8 cellular contexts compared by ENCODE assay signal in the genomic region with DNA sequence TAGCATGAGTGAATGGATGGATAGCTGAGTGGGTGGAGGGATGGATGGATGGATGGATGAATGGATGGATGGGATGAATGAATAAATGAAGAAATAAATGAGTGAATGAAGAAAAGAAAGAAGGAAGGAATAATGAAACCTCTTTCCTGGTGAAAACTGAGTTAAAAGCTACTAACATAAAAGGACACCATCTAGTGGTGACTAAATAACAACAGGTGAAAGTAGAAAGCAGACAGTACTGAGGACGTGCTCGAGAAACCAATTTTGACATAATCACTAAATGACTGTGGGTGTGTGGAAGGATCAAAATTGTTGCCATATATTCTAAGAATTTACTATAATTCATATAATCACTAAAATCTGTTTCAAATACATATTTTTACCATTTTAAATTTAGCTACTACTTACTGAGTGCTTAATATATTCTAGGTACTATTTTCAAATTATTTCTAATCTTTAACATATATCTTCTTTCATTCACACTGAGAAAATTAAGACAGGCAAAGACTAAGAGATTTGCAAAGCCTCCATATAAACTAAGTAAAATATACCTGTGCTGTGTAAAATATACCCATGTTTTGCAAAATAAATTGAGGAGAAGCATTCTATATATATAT.
DNase-seq lines count a peak whose midpoint lies in the region; ATAC-seq and TF ChIP-seq lines count a peak whose summit lies in the region.

No MANE protein-coding gene starts in this region.

- in situ Hi-C loops in astrocyte of the spinal cord (cut with HindIII; ENCODE audit: low sequenced_read_pairs), result no loop called here

- H3K9me3 Mint-ChIP-seq in HFFc6, result 0 out of 2 replicates have a peak, but pooled peaks cover 3% of the 10 kb centered on the region
- no peaks in the 10 kb centered on the region for H3K9me3 Mint-ChIP-seq in mesothelial cell of epicardium
- H3K9me3 Mint-ChIP-seq in natural killer cell treated with Interleukin-12 subunit alpha and Interleukin-12 subunit beta and Interleukin-15 and Interleukin-18, amount 100 ng/mL, for 72 hours, result peaks cover 3% of the 10 kb centered on the region

- H3K27ac Mint-ChIP-seq in HFFc6 (no peak overlapping the region), mesothelial cell of epicardium (no peak overlapping the region)
- H3K27ac Mint-ChIP-seq in natural killer cell treated with Interleukin-12 subunit alpha and Interleukin-12 subunit beta and Interleukin-15 and Interleukin-18, amount 100 ng/mL, for 72 hours, result no peak overlapping the region

- peak; percentile 74 for TF ChIP-seq CTCF in HFFc6 (IDR thresholded peaks at IDR 0.05)
- TF ChIP-seq CTCF in astrocyte of the spinal cord (IDR thresholded peaks at IDR 0.05; ENCODE audit: low read depth, low read length), result peak; percentile 55
- peak; percentile 36 for TF ChIP-seq CTCF in mesothelial cell of epicardium (IDR thresholded peaks at IDR 0.05; ENCODE audit: unreplicated experiment)

- H3K4me1 Mint-ChIP-seq in HFFc6 (ENCODE audit: low read depth) (no peaks in the 10 kb centered on the region), mesothelial cell of epicardium (peaks cover 2% of the 10 kb centered on the region)
- no peaks in the 10 kb centered on the region for H3K4me1 Mint-ChIP-seq in natural killer cell treated with Interleukin-12 subunit alpha and Interleukin-12 subunit beta and Interleukin-15 and Interleukin-18, amount 100 ng/mL, for 72 hours (ENCODE audit: low read depth in 2 of 2)

- H3K36me3 Mint-ChIP-seq in HFFc6 (ENCODE audit: low read depth), result no peaks in the 10 kb centered on the region
- no peaks in the 10 kb centered on the region for H3K36me3 Mint-ChIP-seq in mesothelial cell of epicardium
- no peaks in the 10 kb centered on the region for H3K36me3 Mint-ChIP-seq in natural killer cell treated with Interleukin-12 subunit alpha and Interleukin-12 subunit beta and Interleukin-15 and Interleukin-18, amount 100 ng/mL, for 72 hours

- DNase-seq in GM04504 (ENCODE audit: low read depth) (peak; percentile 0), HFFc6 (no peak), NCI-H2029 (lab: John Stamatoyannopoulos, UW) (peak; percentile 9), astrocyte of the spinal cord (ENCODE audit: low read depth, low spot score) (peak; percentile 19), mesothelial cell of epicardium (ENCODE audit: low spot score in 2 of 2, unreplicated experiment in 2 of 2) (no peak), NK-92 (lab: John Stamatoyannopoulos, UW; ENCODE audit: unreplicated experiment) (no peak), NCI-H1048 (lab: John Stamatoyannopoulos, UW) (no peak)
- DNase-seq in natural killer cell treated with Interleukin-12 subunit alpha and Interleukin-12 subunit beta and Interleukin-15 and Interleukin-18, amount 100 ng/mL, for 72 hours (ENCODE audit: low spot score), result no peak

- no peak overlapping the region for H3K4me3 ChIP-seq in astrocyte of the spinal cord (ENCODE audit: low read depth, low read length)

- H3K4me3 Mint-ChIP-seq in HFFc6, result no peak overlapping the region
- H3K4me3 Mint-ChIP-seq in mesothelial cell of epicardium, result no peak overlapping the region
- H3K4me3 Mint-ChIP-seq in natural killer cell treated with Interleukin-12 subunit alpha and Interleukin-12 subunit beta and Interleukin-15 and Interleukin-18, amount 100 ng/mL, for 72 hours, result no peak overlapping the region

- H3K27me3 Mint-ChIP-seq in HFFc6 (ENCODE audit: insufficient read depth) (no peaks in the 10 kb centered on the region), mesothelial cell of epicardium (ENCODE audit: low read depth) (no peaks in the 10 kb centered on the region)
- H3K27me3 Mint-ChIP-seq in natural killer cell treated with Interleukin-12 subunit alpha and Interleukin-12 subunit beta and Interleukin-15 and Interleukin-18, amount 100 ng/mL, for 72 hours, result no peaks in the 10 kb centered on the region

- ATAC-seq in natural killer cell treated with Interleukin-12 subunit alpha and Interleukin-12 subunit beta and Interleukin-15 and Interleukin-18, amount 100 ng/mL, for 72 hours, result no peak

Comparison
In these comparisons a context has a peak if more than half of its experiments do, and no peak if none do; other contexts are left out.
1. DNase-seq: peak in GM04504 (single experiment), NCI-H2029 (single experiment) and astrocyte of the spinal cord (single experiment); none in HFFc6 (single experiment), mesothelial cell of epicardium (0 of 2), natural killer cell treated with Interleukin-12 subunit alpha and Interleukin-12 subunit beta and Interleukin-15 and Interleukin-18, amount 100 ng/mL, for 72 hours (single experiment), NK-92 (single experiment) and NCI-H1048 (single experiment).
2. Peak in every context shown above with its lines, with median percentiles within 50 percentile points of each other: CTCF ChIP-seq.